ENCODE assay signal across 9 cellular contexts in genomic region chr13:110524484-110525254, GRCh38. TPM values are rescaled to one million over a fixed set of nuclear protein-coding genes. Genes with fewer than 3 reads are reported as not detected.
DNase-seq lines count a peak whose midpoint lies in the region; ATAC-seq, FAIRE-seq and TF ChIP-seq lines count a peak whose summit lies in the region.
"Had no signal": no experiment of that assay in that cellular context is flagged by ENCODE, and none has a peak within 500 bp of the region (broad histone marks: within the 10 kb centered on the region; RNA-seq: fewer than 3 reads in every experiment).

No MANE protein-coding gene starts in this region.

- no peak overlapping the region for H2AFZ ChIP-seq in osteoblast (ENCODE audit: low read length)

- peaks cover 13% of the 10 kb centered on the region for H3K4me1 ChIP-seq in osteoblast (ENCODE audit: insufficient read depth, low read length)

- peaks cover 95% of the 10 kb centered on the region for H3K4me1 Mint-ChIP-seq in chondrocyte (ENCODE audit: low read depth)

- DNase-seq in DMS53 treated with DMSO at 0.1 percent for 48 hours (lab: John Stamatoyannopoulos, UW; ENCODE audit: unreplicated experiment) (peak; percentile 13), NCI-H187 (lab: John Stamatoyannopoulos, UW) (peak; percentile 67 to 88), chondrocyte (ENCODE audit: low spot score) (no peak), osteoblast (ENCODE audit: insufficient read length, low spot score, missing footprints) (peak; percentile 55), RCC 7860 (ENCODE audit: low spot score) (no peak), foreskin fibroblast (no peak)

- H3K9me3 Mint-ChIP-seq in chondrocyte (ENCODE audit: low read depth) = no peaks in the 10 kb centered on the region
- H3K9me3 Mint-ChIP-seq: IgD-negative memory B cell had no signal

- H3K36me3 ChIP-seq in osteoblast (ENCODE audit: insufficient read depth, low read length) = no peaks in the 10 kb centered on the region

- peak overlapping the region; percentile 87 for H3K27ac Mint-ChIP-seq in chondrocyte (ENCODE audit: unreplicated experiment)

- no peak overlapping the region for H3K4me2 ChIP-seq in osteoblast (ENCODE audit: insufficient read depth, low read length)

- H3K4me3 ChIP-seq in osteoblast (ENCODE audit: insufficient read depth, low read length) (no peak overlapping the region), foreskin fibroblast (ENCODE audit: low read depth in 1 of 2, low read length in 2 of 2) (no peak overlapping the region)

- no peak overlapping the region for H3K4me3 Mint-ChIP-seq in chondrocyte (ENCODE audit: unreplicated experiment)

- no peak overlapping the region for H3K27ac ChIP-seq in osteoblast (ENCODE audit: low read depth, low read length)

- no peak for FAIRE-seq in RCC 7860 (lab: Jason Lieb, UNC)

- H3K79me2 ChIP-seq in osteoblast (ENCODE audit: insufficient read depth, low read length) = no peaks in the 10 kb centered on the region

- H3K27me3 Mint-ChIP-seq in chondrocyte (ENCODE audit: low read depth) = no peaks in the 10 kb centered on the region

- H3K9me3 ChIP-seq in osteoblast (ENCODE audit: low read depth, low read length) = no peaks in the 10 kb centered on the region

- H3K36me3 Mint-ChIP-seq in chondrocyte (ENCODE audit: low read depth) = no peaks in the 10 kb centered on the region

- no peaks in the 10 kb centered on the region for H3K27me3 ChIP-seq in osteoblast (ENCODE audit: insufficient read depth, low read length)

- ATAC-seq in GM19023 (IDR thresholded peaks at IDR 0.05; ENCODE audit: unreplicated experiment) (no peak), HG03565 (IDR thresholded peaks at IDR 0.05; ENCODE audit: unreplicated experiment) (no peak)

- H4K20me1 ChIP-seq in osteoblast (ENCODE audit: insufficient read depth, low read length) = no peaks in the 10 kb centered on the region

- TF ChIP-seq CTCF in chondrocyte (IDR thresholded peaks at IDR 0.05) = no peak
- no peak for TF ChIP-seq CTCF in osteoblast (IDR thresholded peaks at IDR 0.05; ENCODE audit: extremely low read depth, low read depth, low read length)
- no peak for TF ChIP-seq CTCF in foreskin fibroblast (IDR thresholded peaks at IDR 0.05; ENCODE audit: low read depth, low read length)

RNA-seq across cellular contexts. Expression of gene RAB20, which starts 36.9 kb away (rescaled TPM):
- total RNA-seq in chondrocyte (3.6 to 7.8 TPM (median 6.3 TPM) in 3 replicates), osteoblast (3.6 and 3.8 TPM in 2 replicates)

Comparison
In these comparisons a context has a peak if more than half of its experiments do, and no peak if none do; other contexts are left out.
1. DNase-seq: peak in DMS53 treated with DMSO at 0.1 percent for 48 hours (single experiment), NCI-H187 (2 of 2) and osteoblast (single experiment); none in chondrocyte (single experiment), RCC 7860 (single experiment) and foreskin fibroblast (0 of 2).